8 cellular contexts compared by ENCODE assay signal in the genomic region with DNA sequence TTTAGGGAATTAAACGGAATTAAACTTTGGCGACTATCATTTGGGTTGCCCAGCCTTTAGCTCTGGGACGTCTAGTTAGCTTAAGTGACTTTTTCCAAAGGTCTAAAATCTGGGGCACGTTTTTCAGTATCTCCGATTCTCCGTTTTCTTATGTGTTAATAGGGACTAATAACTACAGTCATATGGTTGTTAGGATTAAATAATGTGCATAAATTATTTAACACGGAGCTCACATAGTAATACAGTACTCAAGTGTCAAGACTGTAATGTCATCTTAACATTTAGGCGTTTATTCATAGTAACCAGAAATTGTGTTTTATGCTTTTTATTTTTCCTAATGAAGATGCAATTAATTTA. TPM values are rescaled to one million over a fixed set of nuclear protein-coding genes. Genes with fewer than 3 reads are reported as not detected.
DNase-seq lines count a peak whose midpoint lies in the region; ATAC-seq and TF ChIP-seq lines count a peak whose summit lies in the region.

No MANE protein-coding gene starts in this region.

- H3K9me3 ChIP-seq in tibial artery = no peaks in the 10 kb centered on the region

- no peaks in the 10 kb centered on the region for H3K36me3 Mint-ChIP-seq in activated T-cell treated with anti-CD3 and anti-CD28 coated beads, Interleukin-2, amount 50 U/mL, for 4 hours (ENCODE audit: insufficient read depth)
- H3K36me3 Mint-ChIP-seq in activated CD8-positive, alpha-beta T cell treated with anti-CD3 and anti-CD28 coated beads, Interleukin-2, amount 10 ng/mL, durations not matched to agents 7 days and 5 days (ENCODE audit: low read depth) = peaks cover 40% of the 10 kb centered on the region
- H3K36me3 Mint-ChIP-seq in immature natural killer cell = peaks cover 0 to under 1% (median 0%) of the 10 kb centered on the region in 3 donors

- H3K27me3 ChIP-seq in tibial artery = no peaks in the 10 kb centered on the region

- H3K4me3 Mint-ChIP-seq in activated T-cell treated with anti-CD3 and anti-CD28 coated beads, Interleukin-2, amount 50 U/mL, for 4 hours = peak overlapping the region; percentile 88
- H3K4me3 Mint-ChIP-seq in activated CD8-positive, alpha-beta T cell treated with anti-CD3 and anti-CD28 coated beads, Interleukin-2, amount 10 ng/mL, durations not matched to agents 7 days and 5 days = peak overlapping the region; percentile 97
- H3K4me3 Mint-ChIP-seq in immature natural killer cell = peak overlapping the region; percentile 92 to 99 (median 95)

- H3K4me3 ChIP-seq in tibial artery = peak overlapping the region; percentile 54 to 58

- no peak for TF ChIP-seq CTCF in tibial artery (IDR thresholded peaks at IDR 0.05)

- H3K4me1 ChIP-seq in tibial artery = peaks cover 0 to 14% (median 8%) of the 10 kb centered on the region in 4 donors

- H3K36me3 ChIP-seq in tibial artery = peaks cover 8 to 21% (median 16%) of the 10 kb centered on the region in 3 donors

- ATAC-seq in activated T-cell treated with anti-CD3 and anti-CD28 coated beads, Interleukin-2, amount 50 U/mL, for 4 hours = no peak
- no peak for ATAC-seq in activated CD8-positive, alpha-beta T cell treated with anti-CD3 and anti-CD28 coated beads, Interleukin-2, amount 10 ng/mL, durations not matched to agents 7 days and 5 days
- ATAC-seq in HG03108 (IDR thresholded peaks at IDR 0.05; ENCODE audit: unreplicated experiment) = no peak
- no peak for ATAC-seq in HG03196 (IDR thresholded peaks at IDR 0.05; ENCODE audit: unreplicated experiment)

- peak overlapping the region; percentile 64 to 76 for H3K27ac ChIP-seq in tibial artery

- POLR2A ChIA-PET in activated CD8-positive, alpha-beta T cell treated with anti-CD3 and anti-CD28 coated beads, Interleukin-2, amount 10 ng/mL, durations not matched to agents 7 days and 5 days (lab: Charles Lee) = interaction anchor here (0.7 to 2.0 kb wide), 7 partner anchors 8 to 128 kb away, joined by 3 to 23 read pairs (median 3); a partner anchor contains a TSS

- no peak for DNase-seq in activated T-cell treated with anti-CD3 and anti-CD28 coated beads, Interleukin-2, amount 50 U/mL, for 4 hours
- DNase-seq in activated T-cell treated with anti-CD3 and anti-CD28 coated beads for 4 hours (no peak), immature natural killer cell (no peak), tibial artery (no peak)
- DNase-seq in activated CD8-positive, alpha-beta T cell treated with anti-CD3 and anti-CD28 coated beads, Interleukin-2, amount 10 ng/mL, durations not matched to agents 7 days and 5 days = no peak
- DNase-seq in stimulated activated CD4-positive, alpha-beta T cell treated with anti-CD3 and anti-CD28 coated beads, Interleukin-2, amount 100 ng/mL, for 48 hours = no peak

- intact Hi-C loops in tibial artery (cut with DNase I; ENCODE audit: low total_unique reads) = loop anchor here (5.0 kb wide), 1 partner anchor 48 kb away; a partner anchor contains a TSS

- peaks cover 12% of the 10 kb centered on the region for H3K4me1 Mint-ChIP-seq in activated T-cell treated with anti-CD3 and anti-CD28 coated beads, Interleukin-2, amount 50 U/mL, for 4 hours (ENCODE audit: low read depth)
- H3K4me1 Mint-ChIP-seq in activated CD8-positive, alpha-beta T cell treated with anti-CD3 and anti-CD28 coated beads, Interleukin-2, amount 10 ng/mL, durations not matched to agents 7 days and 5 days (ENCODE audit: low read depth) = peaks cover 29% of the 10 kb centered on the region
- peaks cover 16 to 28% of the 10 kb centered on the region in 2 donors for H3K4me1 Mint-ChIP-seq in immature natural killer cell

- CTCF ChIA-PET in activated CD8-positive, alpha-beta T cell treated with anti-CD3 and anti-CD28 coated beads, Interleukin-2, amount 10 ng/mL, durations not matched to agents 7 days and 5 days (lab: Charles Lee) = interaction anchor here (1.0 to 1.1 kb wide), 2 partner anchors 12 to 23 kb away, joined by 3 read pairs; a partner anchor contains a TSS

- no peaks in the 10 kb centered on the region for H3K27me3 Mint-ChIP-seq in activated T-cell treated with anti-CD3 and anti-CD28 coated beads, Interleukin-2, amount 50 U/mL, for 4 hours (ENCODE audit: low read depth)
- H3K27me3 Mint-ChIP-seq in activated CD8-positive, alpha-beta T cell treated with anti-CD3 and anti-CD28 coated beads, Interleukin-2, amount 10 ng/mL, durations not matched to agents 7 days and 5 days (ENCODE audit: low read depth) = no peaks in the 10 kb centered on the region
- peaks cover 0 to 6% (median 3%) of the 10 kb centered on the region in 3 donors for H3K27me3 Mint-ChIP-seq in immature natural killer cell (ENCODE audit: low read depth in 3 of 3)

- H3K9me3 Mint-ChIP-seq in activated T-cell treated with anti-CD3 and anti-CD28 coated beads, Interleukin-2, amount 50 U/mL, for 4 hours = no peaks in the 10 kb centered on the region
- H3K9me3 Mint-ChIP-seq in activated CD8-positive, alpha-beta T cell treated with anti-CD3 and anti-CD28 coated beads, Interleukin-2, amount 10 ng/mL, durations not matched to agents 7 days and 5 days (ENCODE audit: insufficient read depth) = no peaks in the 10 kb centered on the region
- no peaks in the 10 kb centered on the region for H3K9me3 Mint-ChIP-seq in immature natural killer cell

- peak overlapping the region; percentile 98 for H3K27ac Mint-ChIP-seq in activated CD8-positive, alpha-beta T cell treated with anti-CD3 and anti-CD28 coated beads, Interleukin-2, amount 10 ng/mL, durations not matched to agents 7 days and 5 days
- peak overlapping the region; percentile 81 to 95 (median 90) for H3K27ac Mint-ChIP-seq in immature natural killer cell

RNA-seq across cellular contexts. Expression of a gene that starts 0.5 kb away (rescaled TPM):
- 10 to 100 TPM in 2 of 3 donors, 1 to 10 TPM in 1; 9.7 to 14.7 (median 14.5) TPM for total RNA-seq in activated T-cell treated with anti-CD3 and anti-CD28 coated beads, Interleukin-2, amount 50 U/mL, for 4 hours
- total RNA-seq in activated CD8-positive, alpha-beta T cell treated with anti-CD3 and anti-CD28 coated beads, Interleukin-2, amount 10 ng/mL, durations not matched to agents 7 days and 5 days = 100 to 1,000 TPM; 131 to 132 TPM
- polyA plus RNA-seq in immature natural killer cell = under 1 TPM in 2 of 3 donors, not detected in 1; 0.80 to 0.91 TPM

RNA-seq across cellular contexts. Expression of a gene that starts 23.0 kb away (rescaled TPM):
- total RNA-seq in activated T-cell treated with anti-CD3 and anti-CD28 coated beads, Interleukin-2, amount 50 U/mL, for 4 hours = 10 to 100 TPM; 78.1 to 80.9 (median 80.7) TPM
- total RNA-seq in activated CD8-positive, alpha-beta T cell treated with anti-CD3 and anti-CD28 coated beads, Interleukin-2, amount 10 ng/mL, durations not matched to agents 7 days and 5 days = 10 to 100 TPM; 54.2 to 56.8 TPM
- polyA plus RNA-seq in immature natural killer cell = 10 to 100 TPM; 26.1 to 39.3 (median 26.7) TPM

RNA-seq across cellular contexts. Expression of a gene that starts 46.1 kb away (rescaled TPM):
- total RNA-seq in activated T-cell treated with anti-CD3 and anti-CD28 coated beads, Interleukin-2, amount 50 U/mL, for 4 hours = 10 to 100 TPM; 18.9 to 23.6 (median 21.5) TPM
- 10 to 100 TPM; 16.4 to 18.5 TPM for total RNA-seq in activated CD8-positive, alpha-beta T cell treated with anti-CD3 and anti-CD28 coated beads, Interleukin-2, amount 10 ng/mL, durations not matched to agents 7 days and 5 days
- 10 to 100 TPM in 1 of 3 donors, 1 to 10 TPM in 2; 6.5 to 10.2 (median 9.0) TPM for polyA plus RNA-seq in immature natural killer cell

RNA-seq across cellular contexts. Expression of a gene that starts 59.2 kb away (rescaled TPM):
- not detected for total RNA-seq in activated T-cell treated with anti-CD3 and anti-CD28 coated beads, Interleukin-2, amount 50 U/mL, for 4 hours
- total RNA-seq in activated CD8-positive, alpha-beta T cell treated with anti-CD3 and anti-CD28 coated beads, Interleukin-2, amount 10 ng/mL, durations not matched to agents 7 days and 5 days = not detected
- polyA plus RNA-seq in immature natural killer cell = not detected

Comparison
In these comparisons a context has a peak if more than half of its experiments do, and no peak if none do; other contexts are left out.
1. RNA of a gene that starts 0.5 kb away (total RNA-seq): 131 to 132 TPM in activated CD8-positive, alpha-beta T cell treated with anti-CD3 and anti-CD28 coated beads, Interleukin-2, amount 10 ng/mL, durations not matched to agents 7 days and 5 days; 9.7 to 14.7 TPM in activated T-cell treated with anti-CD3 and anti-CD28 coated beads, Interleukin-2, amount 50 U/mL, for 4 hours; every median in the first group is over 4 times any median in the second.
2. Peak in every context shown above with its lines, with median percentiles within 50 percentile points of each other: H3K4me3 Mint-ChIP-seq.